In the genomic region with DNA sequence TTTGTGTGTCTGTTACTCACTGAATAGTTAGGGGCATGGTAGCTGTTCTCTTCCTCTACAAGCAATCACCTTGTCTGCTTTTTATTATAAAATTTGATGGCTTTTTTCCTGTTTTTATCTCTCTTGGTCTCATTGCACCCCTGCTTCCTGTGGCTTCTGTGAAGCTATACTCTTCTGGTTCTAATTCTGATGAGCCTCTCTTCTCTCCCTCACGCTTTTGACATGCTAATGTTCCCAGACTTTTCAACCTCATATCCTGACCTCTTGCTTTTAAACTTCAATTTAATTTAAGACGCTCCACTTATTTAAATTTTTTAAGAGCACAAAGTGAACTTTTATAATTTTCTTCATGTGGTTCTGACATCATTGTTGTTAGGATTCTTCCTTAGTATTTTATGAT, we compare ENCODE assay signal across 31 cellular contexts.
"Had no signal": no experiment of that assay in that cellular context is flagged by ENCODE, and none has a peak within 500 bp of the region (broad histone marks: within the 10 kb centered on the region; RNA-seq: fewer than 3 reads in every experiment).

No MANE protein-coding gene starts in this region.

- DNase-seq: activated CD4-positive, alpha-beta memory T cell treated with anti-CD3 and anti-CD28 coated beads, Interleukin-2, amount 10 ng/mL, durations not matched to agents 7 days and 5 days; activated CD4-positive, alpha-beta T cell treated with anti-CD3 and anti-CD28 coated beads for 36 hours; activated CD4-positive, alpha-beta T cell treated with anti-CD3 and anti-CD28 coated beads, Interleukin-2, amount 10 ng/mL, durations not matched to agents 24 days and 14 days; activated CD4-positive, CD25-positive, alpha-beta regulatory T cell; activated CD4-positive, CD25-positive, alpha-beta regulatory T cell treated with anti-CD3 and anti-CD28 coated beads, Interleukin-2, amount 50 U/mL, for 72 hours; activated CD8-positive, alpha-beta memory T cell treated with anti-CD3 and anti-CD28 coated beads, Interleukin-2, amount 50 U/mL, for 48 hours; activated gamma-delta T cell; activated naive CD4-positive, alpha-beta T cell; activated naive CD4-positive, alpha-beta T cell treated with anti-CD3 and anti-CD28 coated beads, Interleukin-2, amount 10 ng/mL, durations not matched to agents 7 days and 5 days; activated naive CD8-positive, alpha-beta T cell treated with anti-CD3 and anti-CD28 coated beads, Interleukin-2, amount 10 ng/mL, durations not matched to agents 7 days and 5 days; activated T-cell treated with anti-CD3 and anti-CD28 coated beads for 4 hours; activated T-cell treated with anti-CD3 and anti-CD28 coated beads, Interleukin-2, amount 50 U/mL, for 24 hours; activated T-cell treated with anti-CD3 and anti-CD28 coated beads, Interleukin-2, amount 50 U/mL, for 72 hours; central memory CD4-positive, alpha-beta T cell; cerebellar nuclear complex; colonic mucosa; effector CD8-positive, alpha-beta T cell; esophagus squamous epithelium; foreskin melanocyte; heart right ventricle; T-helper 17 cell; T1000; WERI-Rb-1 had no signal

- H3K4me1 ChIP-seq: ascending aorta, breast epithelium, colonic mucosa, esophagus squamous epithelium, gastroesophageal sphincter, heart right ventricle had no signal

- H3K4me3 ChIP-seq: ascending aorta, breast epithelium, cardiac muscle cell, colonic mucosa, esophagus squamous epithelium, gastroesophageal sphincter, heart right ventricle had no signal

- H3K9me3 ChIP-seq: ascending aorta, breast epithelium, colonic mucosa, esophagus squamous epithelium, gastroesophageal sphincter had no signal

- H3K4me1 Mint-ChIP-seq: activated CD4-positive, alpha-beta memory T cell treated with anti-CD3 and anti-CD28 coated beads, Interleukin-2, amount 10 ng/mL, durations not matched to agents 7 days and 5 days; activated CD4-positive, alpha-beta T cell treated with anti-CD3 and anti-CD28 coated beads for 36 hours; activated CD4-positive, alpha-beta T cell treated with anti-CD3 and anti-CD28 coated beads, Interleukin-2, amount 10 ng/mL, durations not matched to agents 24 days and 14 days; activated naive CD4-positive, alpha-beta T cell treated with anti-CD3 and anti-CD28 coated beads, Interleukin-2, amount 10 ng/mL, durations not matched to agents 7 days and 5 days; activated naive CD8-positive, alpha-beta T cell treated with anti-CD3 and anti-CD28 coated beads, Interleukin-2, amount 10 ng/mL, durations not matched to agents 7 days and 5 days; brain; T-helper 17 cell had no signal

- ATAC-seq: activated CD4-positive, alpha-beta T cell treated with anti-CD3 and anti-CD28 coated beads for 36 hours; activated naive CD4-positive, alpha-beta T cell treated with anti-CD3 and anti-CD28 coated beads, Interleukin-2, amount 50 U/mL, for 72 hours; activated T-cell treated with anti-CD3 and anti-CD28 coated beads, Interleukin-2, amount 50 U/mL, for 72 hours; gastroesophageal sphincter; heart right ventricle; T-helper 17 cell had no signal

- H3K36me3 ChIP-seq: ascending aorta, breast epithelium, cardiac muscle cell, colonic mucosa, esophagus squamous epithelium, gastroesophageal sphincter, heart right ventricle, WERI-Rb-1 had no signal

- H3K4me3 Mint-ChIP-seq: activated CD4-positive, alpha-beta memory T cell treated with anti-CD3 and anti-CD28 coated beads, Interleukin-2, amount 10 ng/mL, durations not matched to agents 7 days and 5 days; activated CD4-positive, alpha-beta T cell treated with anti-CD3 and anti-CD28 coated beads for 36 hours; activated CD4-positive, alpha-beta T cell treated with anti-CD3 and anti-CD28 coated beads, Interleukin-2, amount 10 ng/mL, durations not matched to agents 24 days and 14 days; activated naive CD4-positive, alpha-beta T cell treated with anti-CD3 and anti-CD28 coated beads, Interleukin-2, amount 10 ng/mL, durations not matched to agents 7 days and 5 days; activated naive CD8-positive, alpha-beta T cell treated with anti-CD3 and anti-CD28 coated beads, Interleukin-2, amount 10 ng/mL, durations not matched to agents 7 days and 5 days; activated T-cell treated with anti-CD3 and anti-CD28 coated beads, Interleukin-2, amount 50 U/mL, for 24 hours; activated T-cell treated with anti-CD3 and anti-CD28 coated beads, Interleukin-2, amount 50 U/mL, for 72 hours; brain; T-helper 17 cell; T-helper 2 cell treated with Interferon-gamma antibody and Interleukin-4, amounts not matched to agents 5 μg/mL and 100 μg/mL, for 36 hours had no signal

- H3K9me3 Mint-ChIP-seq: activated naive CD4-positive, alpha-beta T cell treated with anti-CD3 and anti-CD28 coated beads, Interleukin-2, amount 10 ng/mL, durations not matched to agents 7 days and 5 days; activated naive CD4-positive, alpha-beta T cell treated with anti-CD3 and anti-CD28 coated beads, Interleukin-2, amount 50 U/mL, for 72 hours; activated naive CD8-positive, alpha-beta T cell treated with anti-CD3 and anti-CD28 coated beads, Interleukin-2, amount 10 ng/mL, durations not matched to agents 7 days and 5 days; activated T-cell treated with anti-CD3 and anti-CD28 coated beads, Interleukin-2, amount 50 U/mL, for 24 hours had no signal

- H3K36me3 Mint-ChIP-seq: activated naive CD4-positive, alpha-beta T cell treated with anti-CD3 and anti-CD28 coated beads, Interleukin-2, amount 10 ng/mL, durations not matched to agents 7 days and 5 days; activated naive CD4-positive, alpha-beta T cell treated with anti-CD3 and anti-CD28 coated beads, Interleukin-2, amount 50 U/mL, for 72 hours; activated naive CD8-positive, alpha-beta T cell treated with anti-CD3 and anti-CD28 coated beads, Interleukin-2, amount 10 ng/mL, durations not matched to agents 7 days and 5 days had no signal

- H3K27ac Mint-ChIP-seq: activated CD4-positive, alpha-beta memory T cell treated with anti-CD3 and anti-CD28 coated beads, Interleukin-2, amount 10 ng/mL, durations not matched to agents 7 days and 5 days; activated CD4-positive, alpha-beta T cell treated with anti-CD3 and anti-CD28 coated beads for 36 hours; activated CD4-positive, alpha-beta T cell treated with anti-CD3 and anti-CD28 coated beads, Interleukin-2, amount 10 ng/mL, durations not matched to agents 24 days and 14 days; activated naive CD4-positive, alpha-beta T cell treated with anti-CD3 and anti-CD28 coated beads, Interleukin-2, amount 10 ng/mL, durations not matched to agents 7 days and 5 days; activated naive CD4-positive, alpha-beta T cell treated with anti-CD3 and anti-CD28 coated beads, Interleukin-2, amount 50 U/mL, for 72 hours; activated naive CD8-positive, alpha-beta T cell treated with anti-CD3 and anti-CD28 coated beads, Interleukin-2, amount 10 ng/mL, durations not matched to agents 7 days and 5 days; activated T-cell treated with anti-CD3 and anti-CD28 coated beads, Interleukin-2, amount 50 U/mL, for 24 hours; activated T-cell treated with anti-CD3 and anti-CD28 coated beads, Interleukin-2, amount 50 U/mL, for 72 hours; brain; T-helper 17 cell; T-helper 2 cell treated with Interferon-gamma antibody and Interleukin-4, amounts not matched to agents 5 μg/mL and 100 μg/mL, for 36 hours had no signal

- H3K27ac ChIP-seq: ascending aorta, breast epithelium, cardiac muscle cell, colonic mucosa, epithelial cell of prostate, esophagus squamous epithelium, gastroesophageal sphincter, heart right ventricle, WERI-Rb-1 had no signal

- H3K27me3 ChIP-seq: ascending aorta, breast epithelium, cardiac muscle cell, colonic mucosa, esophagus squamous epithelium had no signal

- H3K27me3 Mint-ChIP-seq: activated CD4-positive, alpha-beta memory T cell treated with anti-CD3 and anti-CD28 coated beads, Interleukin-2, amount 10 ng/mL, durations not matched to agents 7 days and 5 days; activated CD4-positive, alpha-beta T cell treated with anti-CD3 and anti-CD28 coated beads, Interleukin-2, amount 10 ng/mL, durations not matched to agents 24 days and 14 days; activated naive CD4-positive, alpha-beta T cell treated with anti-CD3 and anti-CD28 coated beads, Interleukin-2, amount 10 ng/mL, durations not matched to agents 7 days and 5 days; activated T-cell treated with anti-CD3 and anti-CD28 coated beads, Interleukin-2, amount 50 U/mL, for 24 hours; brain had no signal
